ENCODE assay signal across 2 cellular contexts in genomic region chr12:112705037-112705632, GRCh38.
TF ChIP-seq lines count a peak whose summit lies in the region.

No MANE protein-coding gene starts in this region.

TF ChIP-seq in SK-N-SH, 30 proteins besides CTCF, POLR2A, EP300 and RAD21 (continued from another document):
- no peak for TF ChIP-seq SMC3 (IDR thresholded peaks at IDR 0.05; ENCODE audit: low read depth, low read length)
- TF ChIP-seq YY1 (IDR thresholded peaks at IDR 0.05; ENCODE audit: low read depth) = no peak
- no peak for TF ChIP-seq IRF3 (IDR thresholded peaks at IDR 0.05; ENCODE audit: low read depth, low read length)
- no peak for TF ChIP-seq EZH2phosphoT487 (IDR thresholded peaks at IDR 0.05; ENCODE audit: borderline replicate concordance, low read depth)
- TF ChIP-seq POLR2AphosphoS5 (IDR thresholded peaks at IDR 0.05; ENCODE audit: low read depth, low read length) = no peak
- TF ChIP-seq FOXJ3 (CRISPR knock-in tag; IDR thresholded peaks at IDR 0.05) = no peak
- TF ChIP-seq USF2 (IDR thresholded peaks at IDR 0.05; ENCODE audit: borderline replicate concordance, low read depth, low read length) = no peak
- TF ChIP-seq FOXM1 (IDR thresholded peaks at IDR 0.05; ENCODE audit: low read depth) = no peak
- TF ChIP-seq TEAD4 (IDR thresholded peaks at IDR 0.05; ENCODE audit: borderline replicate concordance, insufficient read depth) = no peak
- TF ChIP-seq SIN3A (IDR thresholded peaks at IDR 0.05; ENCODE audit: borderline replicate concordance, low read depth, low read length) = no peak
- no peak for TF ChIP-seq PBX3 (IDR thresholded peaks at IDR 0.05)
- TF ChIP-seq TAF1 (IDR thresholded peaks at IDR 0.05; ENCODE audit: borderline replicate concordance, low read depth, low read length) = no peak
- TF ChIP-seq ZBTB33 (IDR thresholded peaks at IDR 0.05; ENCODE audit: borderline replicate concordance, low read depth) = no peak

TF ChIP-seq in SK-N-SH treated with all-trans-retinoic acid at 6 μM for 48 hours, 23 proteins besides CTCF, POLR2A, EP300 and RAD21 (continued from another document):
- TF ChIP-seq ESRRG (CRISPR knock-in tag; IDR thresholded peaks at IDR 0.05) (no peak), ARNTL (CRISPR knock-in tag; IDR thresholded peaks at IDR 0.05; ENCODE audit: borderline replicate concordance, low read depth) (no peak)
